10 cellular contexts compared by ENCODE assay signal in genomic region chr19:41299046-41299754, GRCh38. TPM values are rescaled to one million over a fixed set of nuclear protein-coding genes. Genes with fewer than 3 reads are reported as not detected.
A peak's percentile ranks its signal among the peaks of the same experiment; 100 is the strongest.
DNase-seq lines count a peak whose midpoint lies in the region; ATAC-seq and TF ChIP-seq lines count a peak whose summit lies in the region.
"Had no signal": no experiment of that assay in that cellular context is flagged by ENCODE, and none has a peak within 500 bp of the region (broad histone marks: within the 10 kb centered on the region; RNA-seq: fewer than 3 reads in every experiment).

No MANE protein-coding gene starts in this region.

- in situ Hi-C loops in brain microvascular endothelial cell (cut with HindIII; ENCODE audit: low pct_ligation_motif_present, low sequenced_read_pairs) = no loop called here

- no peak for TF ChIP-seq POLR2A in tibial nerve (IDR thresholded peaks at IDR 0.05)

- CTCF ChIA-PET in activated CD8-positive, alpha-beta memory T cell treated with anti-CD3 and anti-CD28 coated beads, Interleukin-2, amount 10 ng/mL, durations not matched to agents 7 days and 5 days (lab: Charles Lee) = interaction anchor here (0.7 to 3.8 kb wide), 4 partner anchors 9 to 96 kb away, joined by 3 to 28 read pairs (median 8); partner anchors contain the start of gene HNRNPUL1

- H3K4me3 Mint-ChIP-seq in activated CD8-positive, alpha-beta memory T cell treated with anti-CD3 and anti-CD28 coated beads, Interleukin-2, amount 10 ng/mL, durations not matched to agents 7 days and 5 days = no peak overlapping the region

- H3K9me3 Mint-ChIP-seq in activated CD8-positive, alpha-beta memory T cell treated with anti-CD3 and anti-CD28 coated beads, Interleukin-2, amount 10 ng/mL, durations not matched to agents 7 days and 5 days (ENCODE audit: low read depth) = no peaks in the 10 kb centered on the region

- peaks cover 99% of the 10 kb centered on the region for H3K4me1 Mint-ChIP-seq in activated CD8-positive, alpha-beta memory T cell treated with anti-CD3 and anti-CD28 coated beads, Interleukin-2, amount 10 ng/mL, durations not matched to agents 7 days and 5 days

- H3K27me3 ChIP-seq in brain microvascular endothelial cell (replicated peaks) (no peaks in the 10 kb centered on the region), mucosa of rectum (ENCODE audit: control insufficient read depth in 2 of 2, insufficient read depth in 2 of 2, low read length in 2 of 2) (no peaks in the 10 kb centered on the region), tibial nerve (no peaks in the 10 kb centered on the region)

- H3K4me3 ChIP-seq in brain microvascular endothelial cell (ENCODE audit: low read depth, low read length) = no peak overlapping the region
- H3K4me3 ChIP-seq in mucosa of rectum (ENCODE audit: low read length in 2 of 2) = no peak overlapping the region
- no peak overlapping the region for H3K4me3 ChIP-seq in tibial nerve

- H3K4me1 ChIP-seq in mucosa of rectum (ENCODE audit: control insufficient read depth in 2 of 2, insufficient read depth in 2 of 2, low read length in 2 of 2) = peaks cover 32 to 37% of the 10 kb centered on the region in 2 donors
- H3K4me1 ChIP-seq in tibial nerve = peaks cover 4 to 52% (median 42%) of the 10 kb centered on the region in 4 donors

- peak; percentile 68 to 74 for TF ChIP-seq EP300 in tibial nerve (IDR thresholded peaks at IDR 0.05)

- H3K36me3 ChIP-seq in brain microvascular endothelial cell (replicated peaks) (peaks cover 89% of the 10 kb centered on the region), mucosa of rectum (ENCODE audit: control insufficient read depth in 2 of 2, insufficient read depth in 2 of 2, low read length in 2 of 2) (peaks cover 68 to 91% of the 10 kb centered on the region in 2 donors), tibial nerve (peaks cover 4 to 82% (median 28%) of the 10 kb centered on the region in 3 donors)

- no peak for ATAC-seq in activated CD8-positive, alpha-beta memory T cell treated with anti-CD3 and anti-CD28 coated beads, Interleukin-2, amount 10 ng/mL, durations not matched to agents 7 days and 5 days
- ATAC-seq in HG02678 (IDR thresholded peaks at IDR 0.05; ENCODE audit: unreplicated experiment) (no peak), GM18519 (IDR thresholded peaks at IDR 0.05; ENCODE audit: low FRiP score, unreplicated experiment) (no peak)

- H3K27ac ChIP-seq in brain microvascular endothelial cell (peak overlapping the region; percentile 83), mucosa of rectum (ENCODE audit: low read depth in 2 of 2, low read length in 2 of 2) (peak overlapping the region; percentile 82 to 85), tibial nerve (peak overlapping the region; percentile 58 to 89 (median 78))

- H3K27ac Mint-ChIP-seq in activated CD8-positive, alpha-beta memory T cell treated with anti-CD3 and anti-CD28 coated beads, Interleukin-2, amount 10 ng/mL, durations not matched to agents 7 days and 5 days = peak overlapping the region; percentile 82

- H3K36me3 Mint-ChIP-seq in activated CD8-positive, alpha-beta memory T cell treated with anti-CD3 and anti-CD28 coated beads, Interleukin-2, amount 10 ng/mL, durations not matched to agents 7 days and 5 days = peaks cover 79% of the 10 kb centered on the region

- DNase-seq in activated CD8-positive, alpha-beta memory T cell treated with anti-CD3 and anti-CD28 coated beads, Interleukin-2, amount 10 ng/mL, durations not matched to agents 7 days and 5 days = no peak
- no peak for DNase-seq in activated CD8-positive, alpha-beta memory T cell treated with anti-CD3 and anti-CD28 coated beads for 24 hours
- DNase-seq in brain microvascular endothelial cell = no peak
- peak; percentile 37 to 56 for DNase-seq in tibial nerve (ENCODE audit: low spot score in 2 of 2)
- DNase-seq in COLO829 (ENCODE audit: low spot score) = no peak
- DNase-seq: activated CD4-positive, alpha-beta T cell treated with anti-CD3 and anti-CD28 coated beads, Interleukin-2, amount 50 U/mL, for 4 hours; NCI-H526 treated with DMSO at 0.1 percent for 48 hours had no signal

- no peak for TF ChIP-seq CTCF in brain microvascular endothelial cell (IDR thresholded peaks at IDR 0.05; ENCODE audit: low read depth, low read length, missing control alignments)
- no peak for TF ChIP-seq CTCF in tibial nerve (IDR thresholded peaks at IDR 0.05)

- no peaks in the 10 kb centered on the region for H3K9me3 ChIP-seq in mucosa of rectum (ENCODE audit: control insufficient read depth in 2 of 2, low read length in 2 of 2)
- no peaks in the 10 kb centered on the region for H3K9me3 ChIP-seq in tibial nerve

- WGBS in tibial nerve, 2 donors = 42% methylated on average over 10 of the region's 10 CpGs

- H3K9ac ChIP-seq in mucosa of rectum (ENCODE audit: low read depth in 1 of 2, low read length in 2 of 2) = peak overlapping the region in 1 of 2 donors; percentile 48

- H3K27me3 Mint-ChIP-seq in activated CD8-positive, alpha-beta memory T cell treated with anti-CD3 and anti-CD28 coated beads, Interleukin-2, amount 10 ng/mL, durations not matched to agents 7 days and 5 days = no peaks in the 10 kb centered on the region

RNA-seq across cellular contexts. Expression of gene CCDC97, which starts 10.8 kb away (rescaled TPM):
- total RNA-seq in activated CD8-positive, alpha-beta memory T cell treated with anti-CD3 and anti-CD28 coated beads, Interleukin-2, amount 10 ng/mL, durations not matched to agents 7 days and 5 days = 10 to 100 TPM; 42.9 to 43.5 TPM
- 10 to 100 TPM; 12.9 to 21.3 (median 15.0) TPM for total RNA-seq in tibial nerve

RNA-seq across cellular contexts. Expression of gene HNRNPUL1, which starts 35.0 kb away (rescaled TPM):
- 100 to 1,000 TPM; 342 to 348 TPM for total RNA-seq in activated CD8-positive, alpha-beta memory T cell treated with anti-CD3 and anti-CD28 coated beads, Interleukin-2, amount 10 ng/mL, durations not matched to agents 7 days and 5 days
- 100 to 1,000 TPM; 136 to 163 (median 146) TPM for total RNA-seq in tibial nerve

RNA-seq across cellular contexts. Expression of gene TGFB1, which starts 54.5 kb away (rescaled TPM):
- 100 to 1,000 TPM; 171 to 179 TPM for total RNA-seq in activated CD8-positive, alpha-beta memory T cell treated with anti-CD3 and anti-CD28 coated beads, Interleukin-2, amount 10 ng/mL, durations not matched to agents 7 days and 5 days
- 10 to 100 TPM; 14.6 to 31.8 (median 23.9) TPM for total RNA-seq in tibial nerve

Comparison
In these comparisons a context has a peak if more than half of its experiments do, and no peak if none do; other contexts are left out.
1. DNase-seq: peak in tibial nerve (2 of 2); none in activated CD8-positive, alpha-beta memory T cell treated with anti-CD3 and anti-CD28 coated beads, Interleukin-2, amount 10 ng/mL, durations not matched to agents 7 days and 5 days (single experiment), activated CD8-positive, alpha-beta memory T cell treated with anti-CD3 and anti-CD28 coated beads for 24 hours (single experiment), brain microvascular endothelial cell (single experiment) and COLO829 (single experiment).
2. RNA of gene TGFB1, which starts 54.5 kb away (total RNA-seq): 171 to 179 TPM in activated CD8-positive, alpha-beta memory T cell treated with anti-CD3 and anti-CD28 coated beads, Interleukin-2, amount 10 ng/mL, durations not matched to agents 7 days and 5 days; 14.6 to 31.8 TPM in tibial nerve; every median in the first group is over 4 times any median in the second.
3. Peak in every context shown above with its lines, with median percentiles within 50 percentile points of each other: H3K27ac ChIP-seq.